In the genomic region with DNA sequence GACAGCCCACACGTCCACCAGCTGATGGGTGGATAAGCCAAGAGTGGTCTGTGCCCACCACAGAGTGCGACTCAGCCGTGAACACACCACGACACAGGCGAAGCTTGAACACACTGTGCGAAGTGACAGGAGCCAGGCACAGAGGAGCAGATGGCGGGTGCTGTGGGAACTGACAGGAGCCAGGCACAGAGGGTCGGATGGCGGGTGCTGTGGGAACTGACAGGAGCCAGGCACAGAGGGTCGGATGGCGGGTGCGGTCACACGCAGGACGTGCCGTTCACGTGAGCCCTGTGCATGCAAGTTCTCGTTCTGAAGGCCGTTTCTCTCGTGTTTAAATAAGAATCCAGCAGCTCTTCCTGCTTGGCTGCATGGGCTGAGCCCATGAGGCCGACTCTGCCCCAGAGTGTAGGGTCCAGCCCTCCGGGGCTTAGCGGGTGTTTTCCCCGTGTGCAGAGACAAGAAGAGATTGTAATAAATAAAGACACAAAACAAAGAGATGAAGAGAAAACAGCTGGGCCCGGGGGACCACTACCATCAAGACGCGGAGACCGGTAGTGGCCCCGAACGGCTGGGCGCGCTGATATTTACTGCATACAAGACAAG, we compare ENCODE assay signal across 19 cellular contexts. TPM values are rescaled to one million over a fixed set of nuclear protein-coding genes. Genes with fewer than 3 reads are reported as not detected.
DNase-seq lines count a peak whose midpoint lies in the region; ATAC-seq and TF ChIP-seq lines count a peak whose summit lies in the region.
"Had no signal": no experiment of that assay in that cellular context is flagged by ENCODE, and none has a peak within 500 bp of the region (broad histone marks: within the 10 kb centered on the region; RNA-seq: fewer than 3 reads in every experiment).

No MANE protein-coding gene starts in this region.

- H3K9ac ChIP-seq in rectal smooth muscle tissue (ENCODE audit: low read length), result no peak overlapping the region
- H3K9ac ChIP-seq: GM23248 had no signal

- peak overlapping the region; percentile 78 for H3K27ac ChIP-seq in rectal smooth muscle tissue (ENCODE audit: low read depth, low read length)
- no peak overlapping the region for H3K27ac ChIP-seq in GM23338 (ENCODE audit: low read depth)
- H3K27ac ChIP-seq: breast epithelium, GM23248, HL-60, skin epidermis, thoracic aorta had no signal

- no peaks in the 10 kb centered on the region for H3K79me2 ChIP-seq in GM23338 (replicated peaks; ENCODE audit: insufficient read depth)

- H3K4me1 ChIP-seq in rectal smooth muscle tissue (ENCODE audit: control insufficient read depth, insufficient read depth, low read length), result peaks cover 29% of the 10 kb centered on the region
- no peaks in the 10 kb centered on the region for H3K4me1 ChIP-seq in GM23338 (ENCODE audit: insufficient read depth)

- peaks cover 22% of the 10 kb centered on the region for H3K27me3 Mint-ChIP-seq in GM23338 (ENCODE audit: insufficient read depth, low read depth, poor library complexity)

- H3K27ac Mint-ChIP-seq in GM23338, result no peak overlapping the region
- H3K27ac Mint-ChIP-seq: activated naive CD4-positive, alpha-beta T cell treated with anti-CD3 and anti-CD28 coated beads, Interleukin-2, amount 50 U/mL, for 24 hours had no signal

- H3K9me2 ChIP-seq in GM23338 (ENCODE audit: insufficient read depth), result no peaks in the 10 kb centered on the region

- H2AFZ ChIP-seq in GM23338, result no peak overlapping the region
- H2AFZ ChIP-seq: GM23248 had no signal

- H3K9me3 Mint-ChIP-seq in GM23338, result no peaks in the 10 kb centered on the region; the same call in 2 of the 3 replicates
- H3K9me3 Mint-ChIP-seq: activated naive CD4-positive, alpha-beta T cell treated with anti-CD3 and anti-CD28 coated beads, Interleukin-2, amount 50 U/mL, for 24 hours had no signal

- H3K4me3 ChIP-seq in rectal smooth muscle tissue (ENCODE audit: low read length) (peak overlapping the region; percentile 37), GM23338 (no peak overlapping the region)
- H3K4me3 ChIP-seq: breast epithelium, esophagus muscularis mucosa, GM23248, skin epidermis, thoracic aorta had no signal

- peaks cover under 1% of the 10 kb centered on the region for H4K20me1 ChIP-seq in GM23338 (replicated peaks; ENCODE audit: insufficient read depth)

- H3K4me1 Mint-ChIP-seq in GM23338, result peaks cover 6% of the 10 kb centered on the region

- peaks cover under 1% of the 10 kb centered on the region; the same call in 1 of the 2 replicates for H3F3A ChIP-seq in GM23338 (replicated peaks; ENCODE audit: low read depth)

- peaks cover 4% of the 10 kb centered on the region for H3K27me3 ChIP-seq in rectal smooth muscle tissue (ENCODE audit: control insufficient read depth, insufficient read depth, low read length)
- H3K27me3 ChIP-seq in GM23338 (ENCODE audit: insufficient read depth), result peaks cover 7% of the 10 kb centered on the region; the same call in 1 of the 2 replicates
- H3K27me3 ChIP-seq: esophagus muscularis mucosa had no signal

- no peak overlapping the region for H3K4me3 Mint-ChIP-seq in GM23338
- H3K4me3 Mint-ChIP-seq: activated naive CD4-positive, alpha-beta T cell treated with anti-CD3 and anti-CD28 coated beads, Interleukin-2, amount 50 U/mL, for 24 hours had no signal

- no peak for ATAC-seq in left colon
- ATAC-seq in GM23338, result no peak
- ATAC-seq in esophagus mucosa, result no peak

- DNase-seq in MV-4-11 (lab: John Stamatoyannopoulos, UW) (peak; percentile 57), SK-N-DZ (ENCODE audit: low spot score) (peak; percentile 76), left colon (peak; percentile 11 to 32), GM23338 (ENCODE audit: low spot score) (no peak), GM19238 (ENCODE audit: insufficient read length, low spot score) (no peak)
- DNase-seq: GF-D8, midbrain, NCI-H748 treated with DMSO at 0.1 percent for 48 hours, occipital lobe had no signal

- no peak overlapping the region for H3K4me2 ChIP-seq in GM23338

- intact Hi-C loops in left colon (cut with DNase I, micrococcal nuclease), result no loop called here

- no peaks in the 10 kb centered on the region; the same call in 2 of the 3 replicates for H3K36me3 Mint-ChIP-seq in GM23338 (ENCODE audit: low read depth)
- H3K36me3 Mint-ChIP-seq: activated naive CD4-positive, alpha-beta T cell treated with anti-CD3 and anti-CD28 coated beads, Interleukin-2, amount 50 U/mL, for 24 hours had no signal

- H3K36me3 ChIP-seq in rectal smooth muscle tissue (ENCODE audit: control insufficient read depth, insufficient read depth, low read length) (no peaks in the 10 kb centered on the region), GM23338 (ENCODE audit: insufficient read depth) (no peaks in the 10 kb centered on the region)
- H3K36me3 ChIP-seq: breast epithelium, esophagus muscularis mucosa, thoracic aorta had no signal

- no peak for TF ChIP-seq CTCF in GM23338 (conservative IDR thresholded peaks at IDR 0.05; ENCODE audit: low read depth in 2 of 2)

TF ChIP-seq in GM23338, 12 proteins besides CTCF, POLR2A, EP300 and RAD21 (continues in another document):
- TF ChIP-seq, protein P1, sequence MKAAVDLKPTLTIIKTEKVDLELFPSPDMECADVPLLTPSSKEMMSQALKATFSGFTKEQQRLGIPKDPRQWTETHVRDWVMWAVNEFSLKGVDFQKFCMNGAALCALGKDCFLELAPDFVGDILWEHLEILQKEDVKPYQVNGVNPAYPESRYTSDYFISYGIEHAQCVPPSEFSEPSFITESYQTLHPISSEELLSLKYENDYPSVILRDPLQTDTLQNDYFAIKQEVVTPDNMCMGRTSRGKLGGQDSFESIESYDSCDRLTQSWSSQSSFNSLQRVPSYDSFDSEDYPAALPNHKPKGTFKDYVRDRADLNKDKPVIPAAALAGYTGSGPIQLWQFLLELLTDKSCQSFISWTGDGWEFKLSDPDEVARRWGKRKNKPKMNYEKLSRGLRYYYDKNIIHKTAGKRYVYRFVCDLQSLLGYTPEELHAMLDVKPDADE (IDR thresholded peaks at IDR 0.05), result no peak
- TF ChIP-seq, protein P2, sequence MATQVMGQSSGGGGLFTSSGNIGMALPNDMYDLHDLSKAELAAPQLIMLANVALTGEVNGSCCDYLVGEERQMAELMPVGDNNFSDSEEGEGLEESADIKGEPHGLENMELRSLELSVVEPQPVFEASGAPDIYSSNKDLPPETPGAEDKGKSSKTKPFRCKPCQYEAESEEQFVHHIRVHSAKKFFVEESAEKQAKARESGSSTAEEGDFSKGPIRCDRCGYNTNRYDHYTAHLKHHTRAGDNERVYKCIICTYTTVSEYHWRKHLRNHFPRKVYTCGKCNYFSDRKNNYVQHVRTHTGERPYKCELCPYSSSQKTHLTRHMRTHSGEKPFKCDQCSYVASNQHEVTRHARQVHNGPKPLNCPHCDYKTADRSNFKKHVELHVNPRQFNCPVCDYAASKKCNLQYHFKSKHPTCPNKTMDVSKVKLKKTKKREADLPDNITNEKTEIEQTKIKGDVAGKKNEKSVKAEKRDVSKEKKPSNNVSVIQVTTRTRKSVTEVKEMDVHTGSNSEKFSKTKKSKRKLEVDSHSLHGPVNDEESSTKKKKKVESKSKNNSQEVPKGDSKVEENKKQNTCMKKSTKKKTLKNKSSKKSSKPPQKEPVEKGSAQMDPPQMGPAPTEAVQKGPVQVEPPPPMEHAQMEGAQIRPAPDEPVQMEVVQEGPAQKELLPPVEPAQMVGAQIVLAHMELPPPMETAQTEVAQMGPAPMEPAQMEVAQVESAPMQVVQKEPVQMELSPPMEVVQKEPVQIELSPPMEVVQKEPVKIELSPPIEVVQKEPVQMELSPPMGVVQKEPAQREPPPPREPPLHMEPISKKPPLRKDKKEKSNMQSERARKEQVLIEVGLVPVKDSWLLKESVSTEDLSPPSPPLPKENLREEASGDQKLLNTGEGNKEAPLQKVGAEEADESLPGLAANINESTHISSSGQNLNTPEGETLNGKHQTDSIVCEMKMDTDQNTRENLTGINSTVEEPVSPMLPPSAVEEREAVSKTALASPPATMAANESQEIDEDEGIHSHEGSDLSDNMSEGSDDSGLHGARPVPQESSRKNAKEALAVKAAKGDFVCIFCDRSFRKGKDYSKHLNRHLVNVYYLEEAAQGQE (IDR thresholded peaks at IDR 0.05; ENCODE audit: unreplicated experiment), result no peak
- no peak for TF ChIP-seq NANOG (IDR thresholded peaks at IDR 0.05; ENCODE audit: borderline replicate concordance)
- TF ChIP-seq POLR2AphosphoS5 (IDR thresholded peaks at IDR 0.05; ENCODE audit: low read depth), result no peak
- TF ChIP-seq ZNF114 (CRISPR knock-in tag; IDR thresholded peaks at IDR 0.05), result no peak
- TF ChIP-seq EZH2phosphoT487 (IDR thresholded peaks at IDR 0.05; ENCODE audit: unreplicated experiment), result no peak

RNA-seq across cellular contexts. Expression of gene ADAP1, which starts 5.9 kb away (rescaled TPM):
- polyA plus RNA-seq in SK-N-DZ (2014; cell fraction: cytosol; rRNA removed), result 27.4 and 30.5 TPM in 2 replicates
- 28.2 and 35.6 TPM in 2 replicates for polyA plus RNA-seq in SK-N-DZ (2014; cell fraction: nucleus; rRNA removed)
- total RNA-seq in left colon (100 to 1,000 TPM; 147 to 166 TPM), esophagus mucosa (5.7 TPM)
- 4.3 and 9.6 TPM in 2 replicates for total RNA-seq in GM23338 (2014; rRNA removed; shearing (Covaris generic))
- polyA plus RNA-seq in GM23338 (2016; fragmentation: Nextera tagmentation; extraction: Ambion mirVana), result 1.9 and 2.2 TPM in 2 replicates

RNA-seq across cellular contexts. Expression of gene COX19, which starts 15.0 kb away (rescaled TPM):
- 9.5 and 12.6 TPM in 2 replicates for polyA plus RNA-seq in SK-N-DZ (2014; cell fraction: cytosol; rRNA removed)
- polyA plus RNA-seq in SK-N-DZ (2014; cell fraction: nucleus; rRNA removed), result 6.4 and 9.1 TPM in 2 replicates
- 10 to 100 TPM; 13.5 to 15.2 TPM for total RNA-seq in left colon
- 6.2 and 11.7 TPM in 2 replicates for total RNA-seq in GM23338 (2014; rRNA removed; shearing (Covaris generic))
- 12.6 and 13.9 TPM in 2 replicates for polyA plus RNA-seq in GM23338 (2016; fragmentation: Nextera tagmentation; extraction: Ambion mirVana)
- 5.5 TPM for total RNA-seq in esophagus mucosa

RNA-seq across cellular contexts. Expression of gene CYP2W1, which starts 22.6 kb away (rescaled TPM):
- polyA plus RNA-seq in SK-N-DZ (2014; cell fraction: cytosol; rRNA removed), result 1.7 and 2.9 TPM in 2 replicates
- polyA plus RNA-seq in SK-N-DZ (2014; cell fraction: nucleus; rRNA removed), result 2.0 and 4.2 TPM in 2 replicates
- total RNA-seq in left colon (1 to 10 TPM; 1.2 to 3.6 TPM), esophagus mucosa (0.36 TPM)
- not detected in 2 replicates for total RNA-seq in GM23338 (2014; rRNA removed; shearing (Covaris generic))
- polyA plus RNA-seq in GM23338 (2016; fragmentation: Nextera tagmentation; extraction: Ambion mirVana), result not detected in 2 replicates
- total RNA-seq: breast epithelium, GM23248, kidney epithelial cell, occipital lobe, thoracic aorta had no signal
- polyA plus RNA-seq: GM23248 had no signal

Comparison
In these comparisons a context has a peak if more than half of its experiments do, and no peak if none do; other contexts are left out.
1. DNase-seq: peak in MV-4-11 (single experiment), SK-N-DZ (single experiment) and left colon (2 of 2); none in GM23338 (single experiment) and GM19238 (single experiment).
2. RNA of gene ADAP1, which starts 5.9 kb away (total RNA-seq): 147 to 166 TPM in left colon; 4.3 to 9.6 TPM in GM23338 and 5.7 TPM in esophagus mucosa (single experiment); every median in the first group is over 10 times any median in the second.